ENCODE assay signal across 8 cellular contexts in genomic region chr3:32577621-32578556, GRCh38. TPM values are rescaled to one million over a fixed set of nuclear protein-coding genes. Genes with fewer than 3 reads are reported as not detected.
DNase-seq lines count a peak whose midpoint lies in the region; ATAC-seq lines count a peak whose summit lies in the region.

No MANE protein-coding gene starts in this region.

- H3K27ac Mint-ChIP-seq in activated naive CD4-positive, alpha-beta T cell treated with anti-CD3 and anti-CD28 coated beads for 36 hours = no peak overlapping the region
- no peak overlapping the region for H3K27ac Mint-ChIP-seq in activated naive CD4-positive, alpha-beta T cell treated with anti-CD3 and anti-CD28 coated beads, Interleukin-2, amount 10 ng/mL, durations not matched to agents 7 days and 5 days
- H3K27ac Mint-ChIP-seq in effector memory CD8-positive, alpha-beta T cell = peak overlapping the region; percentile 26 to 52

- peak; percentile 13 for DNase-seq in activated naive CD4-positive, alpha-beta T cell treated with anti-CD3 and anti-CD28 coated beads for 36 hours
- no peak for DNase-seq in activated naive CD4-positive, alpha-beta T cell treated with anti-CD3 and anti-CD28 coated beads, Interleukin-2, amount 10 ng/mL, durations not matched to agents 7 days and 5 days
- DNase-seq in NOMO-1 (lab: John Stamatoyannopoulos, UW; ENCODE audit: unreplicated experiment in 2 of 2) (peak; percentile 83 to 93), sciatic nerve (ENCODE audit: low spot score) (no peak), NCI-H2196 (lab: John Stamatoyannopoulos, UW; ENCODE audit: unreplicated experiment) (no peak), epidermal melanocyte (ENCODE audit: insufficient read length, low spot score) (no peak)
- DNase-seq in effector memory CD8-positive, alpha-beta T cell = no peak

- no peaks in the 10 kb centered on the region for H3K9me3 Mint-ChIP-seq in activated naive CD4-positive, alpha-beta T cell treated with anti-CD3 and anti-CD28 coated beads for 36 hours
- H3K9me3 Mint-ChIP-seq in activated naive CD4-positive, alpha-beta T cell treated with anti-CD3 and anti-CD28 coated beads, Interleukin-2, amount 10 ng/mL, durations not matched to agents 7 days and 5 days = no peaks in the 10 kb centered on the region
- no peaks in the 10 kb centered on the region for H3K9me3 Mint-ChIP-seq in effector memory CD8-positive, alpha-beta T cell

- peaks cover 11% of the 10 kb centered on the region for H3K4me1 Mint-ChIP-seq in activated naive CD4-positive, alpha-beta T cell treated with anti-CD3 and anti-CD28 coated beads for 36 hours (ENCODE audit: low read depth)
- H3K4me1 Mint-ChIP-seq in activated naive CD4-positive, alpha-beta T cell treated with anti-CD3 and anti-CD28 coated beads, Interleukin-2, amount 10 ng/mL, durations not matched to agents 7 days and 5 days = peaks cover 15% of the 10 kb centered on the region
- H3K4me1 Mint-ChIP-seq in effector memory CD8-positive, alpha-beta T cell (ENCODE audit: low read depth in 2 of 2) = peaks cover 8 to 11% of the 10 kb centered on the region in 2 donors

- intact Hi-C loops in activated naive CD4-positive, alpha-beta T cell treated with anti-CD3 and anti-CD28 coated beads for 36 hours (cut with micrococcal nuclease) = no loop called here
- intact Hi-C loops in sciatic nerve (cut with DNase I) = no loop called here

- H3K36me3 Mint-ChIP-seq in activated naive CD4-positive, alpha-beta T cell treated with anti-CD3 and anti-CD28 coated beads for 36 hours (ENCODE audit: low read depth) = no peaks in the 10 kb centered on the region
- H3K36me3 Mint-ChIP-seq in activated naive CD4-positive, alpha-beta T cell treated with anti-CD3 and anti-CD28 coated beads, Interleukin-2, amount 10 ng/mL, durations not matched to agents 7 days and 5 days = no peaks in the 10 kb centered on the region
- no peaks in the 10 kb centered on the region for H3K36me3 Mint-ChIP-seq in effector memory CD8-positive, alpha-beta T cell (ENCODE audit: insufficient read depth)

- H3K4me3 Mint-ChIP-seq in activated naive CD4-positive, alpha-beta T cell treated with anti-CD3 and anti-CD28 coated beads for 36 hours = peak overlapping the region; percentile 2
- H3K4me3 Mint-ChIP-seq in activated naive CD4-positive, alpha-beta T cell treated with anti-CD3 and anti-CD28 coated beads, Interleukin-2, amount 10 ng/mL, durations not matched to agents 7 days and 5 days = no peak overlapping the region
- H3K4me3 Mint-ChIP-seq in effector memory CD8-positive, alpha-beta T cell = peak overlapping the region; percentile 54 to 55

- no peaks in the 10 kb centered on the region for H3K27me3 Mint-ChIP-seq in activated naive CD4-positive, alpha-beta T cell treated with anti-CD3 and anti-CD28 coated beads for 36 hours (ENCODE audit: low read depth)
- peaks cover 10% of the 10 kb centered on the region for H3K27me3 Mint-ChIP-seq in activated naive CD4-positive, alpha-beta T cell treated with anti-CD3 and anti-CD28 coated beads, Interleukin-2, amount 10 ng/mL, durations not matched to agents 7 days and 5 days
- H3K27me3 Mint-ChIP-seq in effector memory CD8-positive, alpha-beta T cell = no peaks in the 10 kb centered on the region

- peak; percentile 96 for ATAC-seq in HG02642 (IDR thresholded peaks at IDR 0.05; ENCODE audit: poor library complexity, unreplicated experiment)
- ATAC-seq in effector memory CD8-positive, alpha-beta T cell (replicated peaks) = peak; percentile 31
- peak; percentile 69 for ATAC-seq in sciatic nerve

- CTCF ChIA-PET in activated naive CD4-positive, alpha-beta T cell treated with anti-CD3 and anti-CD28 coated beads for 36 hours (lab: Charles Lee) = interaction anchor here (0.7 kb wide), 1 partner anchor 620 kb away, joined by 3 read pairs; no protein-coding TSS in a partner anchor
- CTCF ChIA-PET in activated naive CD4-positive, alpha-beta T cell treated with anti-CD3 and anti-CD28 coated beads, Interleukin-2, amount 10 ng/mL, durations not matched to agents 7 days and 5 days (lab: Charles Lee) = interaction anchor here (1.2 kb wide), 1 partner anchor 68 kb away, joined by 4 read pairs; no protein-coding TSS in a partner anchor

RNA-seq across cellular contexts. Expression of gene DYNC1LI1, which starts 7.2 kb away (rescaled TPM):
- 10 to 100 TPM; 29.8 to 33.1 TPM for total RNA-seq in activated naive CD4-positive, alpha-beta T cell treated with anti-CD3 and anti-CD28 coated beads for 36 hours
- 30.4 TPM for total RNA-seq in sciatic nerve

Comparison
In these comparisons a context has a peak if more than half of its experiments do, and no peak if none do; other contexts are left out.
1. DNase-seq: peak in activated naive CD4-positive, alpha-beta T cell treated with anti-CD3 and anti-CD28 coated beads for 36 hours (single experiment) and NOMO-1 (2 of 2); none in activated naive CD4-positive, alpha-beta T cell treated with anti-CD3 and anti-CD28 coated beads, Interleukin-2, amount 10 ng/mL, durations not matched to agents 7 days and 5 days (single experiment), effector memory CD8-positive, alpha-beta T cell (0 of 3), sciatic nerve (single experiment), NCI-H2196 (single experiment) and epidermal melanocyte (single experiment).
2. H3K27ac Mint-ChIP-seq: peak in effector memory CD8-positive, alpha-beta T cell (2 of 2); none in activated naive CD4-positive, alpha-beta T cell treated with anti-CD3 and anti-CD28 coated beads for 36 hours (single experiment) and activated naive CD4-positive, alpha-beta T cell treated with anti-CD3 and anti-CD28 coated beads, Interleukin-2, amount 10 ng/mL, durations not matched to agents 7 days and 5 days (single experiment).
3. ATAC-seq: peak in every context shown above with its lines; median percentile 96 in HG02642; 69 in sciatic nerve; 31 in effector memory CD8-positive, alpha-beta T cell.